Comparison of ENCODE assay signal across 20 cellular contexts in the genomic region with DNA sequence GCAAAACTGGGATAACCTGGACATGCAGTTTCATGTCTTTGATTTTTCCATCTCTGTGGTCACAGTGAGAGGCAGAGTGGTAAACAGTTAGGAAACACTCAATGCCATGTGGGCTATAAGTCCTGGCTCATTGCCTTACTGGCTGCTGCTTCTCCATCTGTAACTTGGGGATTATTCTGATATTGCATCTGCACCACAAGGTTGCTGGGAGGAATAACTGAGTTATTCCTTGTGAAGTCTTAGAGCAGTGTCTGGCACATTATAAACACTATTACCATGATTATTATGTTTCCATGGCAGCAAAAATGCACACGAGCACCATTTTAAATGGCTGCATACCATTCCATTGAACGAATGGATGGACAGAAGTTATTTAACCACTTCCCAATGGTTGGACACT.
"Had no signal": no experiment of that assay in that cellular context is flagged by ENCODE, and none has a peak within 500 bp of the region (broad histone marks: within the 10 kb centered on the region; RNA-seq: fewer than 3 reads in every experiment).

No MANE protein-coding gene starts in this region.

- ATAC-seq: activated CD8-positive, alpha-beta T cell treated with anti-CD3 and anti-CD28 coated beads for 36 hours; gastroesophageal sphincter; heart right ventricle had no signal

- H3K9me3 Mint-ChIP-seq: activated CD4-positive, alpha-beta T cell treated with anti-CD3 and anti-CD28 coated beads, Interleukin-2, amount 10 ng/mL, durations not matched to agents 24 days and 14 days; activated CD8-positive, alpha-beta T cell treated with anti-CD3 and anti-CD28 coated beads for 36 hours; activated naive CD4-positive, alpha-beta T cell treated with anti-CD3 and anti-CD28 coated beads for 36 hours; dendritic cell treated with granulocyte-macrophage colony-stimulating factor and Interleukin-4, amounts not matched to agents 40 ng/mL and 50 ng/mL, for 4 days; immature natural killer cell; T-helper 1 cell treated with Interleukin-12 subunit alpha and Interleukin-12 subunit beta and Interleukin-4 antibody, amounts not matched to agents 30 μg/mL and 1 μg/mL, for 36 hours had no signal

- H3K9me3 ChIP-seq: esophagus muscularis mucosa, gastroesophageal sphincter, left ventricle myocardium inferior, tibial artery had no signal

- H3K36me3 ChIP-seq: esophagus muscularis mucosa, gastroesophageal sphincter, heart right ventricle, left ventricle myocardium inferior, tibial artery had no signal

- H3K4me3 ChIP-seq: esophagus muscularis mucosa, gastroesophageal sphincter, heart right ventricle, left ventricle myocardium inferior, tibial artery had no signal

- H3K4me1 Mint-ChIP-seq: activated CD4-positive, alpha-beta T cell treated with anti-CD3 and anti-CD28 coated beads, Interleukin-2, amount 10 ng/mL, durations not matched to agents 24 days and 14 days; immature natural killer cell had no signal

- H3K27me3 ChIP-seq: esophagus muscularis mucosa, gastroesophageal sphincter, tibial artery had no signal

- H3K27ac ChIP-seq: esophagus muscularis mucosa, gastroesophageal sphincter, heart right ventricle, left ventricle myocardium inferior, tibial artery had no signal

- H3K27ac Mint-ChIP-seq: activated CD4-positive, alpha-beta T cell treated with anti-CD3 and anti-CD28 coated beads, Interleukin-2, amount 10 ng/mL, durations not matched to agents 24 days and 14 days; activated CD8-positive, alpha-beta T cell treated with anti-CD3 and anti-CD28 coated beads for 36 hours; activated naive CD4-positive, alpha-beta T cell treated with anti-CD3 and anti-CD28 coated beads for 36 hours; dendritic cell treated with granulocyte-macrophage colony-stimulating factor and Interleukin-4, amounts not matched to agents 40 ng/mL and 50 ng/mL, for 4 days; immature natural killer cell; progenitor cell of endocrine pancreas; T-helper 1 cell treated with Interleukin-12 subunit alpha and Interleukin-12 subunit beta and Interleukin-4 antibody, amounts not matched to agents 30 μg/mL and 1 μg/mL, for 36 hours had no signal

- DNase-seq: activated CD4-positive, alpha-beta T cell treated with anti-CD3 and anti-CD28 coated beads, Interleukin-2, amount 10 ng/mL, durations not matched to agents 24 days and 14 days; activated CD8-positive, alpha-beta T cell treated with anti-CD3 and anti-CD28 coated beads for 36 hours; activated naive CD4-positive, alpha-beta T cell treated with anti-CD3 and anti-CD28 coated beads for 36 hours; activated T-cell treated with anti-CD3 and anti-CD28 coated beads, Interleukin-2, amount 50 U/mL, for 1 hour; anterior cingulate cortex; effector CD8-positive, alpha-beta T cell; immature natural killer cell; kidney glomerular epithelial cell; left ventricle myocardium inferior; mammary epithelial cell; stimulated activated CD4-positive, alpha-beta T cell treated with anti-CD3 and anti-CD28 coated beads, Interleukin-2, amount 100 ng/mL, for 24 hours; stimulated activated naive CD4-positive, alpha-beta T cell treated with Interleukin-2 at 50 U/mL for 16 hours had no signal

- H3K4me3 Mint-ChIP-seq: activated CD4-positive, alpha-beta T cell treated with anti-CD3 and anti-CD28 coated beads, Interleukin-2, amount 10 ng/mL, durations not matched to agents 24 days and 14 days; activated CD8-positive, alpha-beta T cell treated with anti-CD3 and anti-CD28 coated beads for 36 hours; activated naive CD4-positive, alpha-beta T cell treated with anti-CD3 and anti-CD28 coated beads for 36 hours; dendritic cell treated with granulocyte-macrophage colony-stimulating factor and Interleukin-4, amounts not matched to agents 40 ng/mL and 50 ng/mL, for 4 days; immature natural killer cell; T-helper 1 cell treated with Interleukin-12 subunit alpha and Interleukin-12 subunit beta and Interleukin-4 antibody, amounts not matched to agents 30 μg/mL and 1 μg/mL, for 36 hours had no signal

- H3K27me3 Mint-ChIP-seq: activated CD4-positive, alpha-beta T cell treated with anti-CD3 and anti-CD28 coated beads, Interleukin-2, amount 10 ng/mL, durations not matched to agents 24 days and 14 days; activated CD8-positive, alpha-beta T cell treated with anti-CD3 and anti-CD28 coated beads for 36 hours had no signal

- FAIRE-seq: bronchial epithelial cell had no signal
